In genomic region chr12:66003951-66004350, GRCh38 we compare ENCODE assay signal across 1 cellular context.
TF ChIP-seq lines count a peak whose summit lies in the region.

No MANE protein-coding gene starts in this region.

TF ChIP-seq in GM12878, 131 proteins besides CTCF, POLR2A, EP300 and RAD21 (continued from another document):
- no peak for TF ChIP-seq CUX1 (IDR thresholded peaks at IDR 0.05; ENCODE audit: insufficient replicate concordance, low read depth, low read length)
- TF ChIP-seq IRF4 (IDR thresholded peaks at IDR 0.05; ENCODE audit: low read depth, low read length): no peak
- peak; percentile 44; the same call in 1 of the 2 replicates for TF ChIP-seq MTA2 (IDR thresholded peaks at IDR 0.05; ENCODE audit: low read depth)
- no peak for TF ChIP-seq SMAD5 (IDR thresholded peaks at IDR 0.05; ENCODE audit: low read depth)
- no peak for TF ChIP-seq YBX1 (IDR thresholded peaks at IDR 0.05)
- TF ChIP-seq KDM1A (IDR thresholded peaks at IDR 0.05; ENCODE audit: borderline replicate concordance): no peak
- TF ChIP-seq ZSCAN29 (IDR thresholded peaks at IDR 0.05): no peak
- no peak for TF ChIP-seq STAT1 (conservative IDR thresholded peaks at IDR 0.05)
- TF ChIP-seq PAX8 (IDR thresholded peaks at IDR 0.05): no peak
- TF ChIP-seq CHD1 (IDR thresholded peaks at IDR 0.05; ENCODE audit: low read depth, low read length): no peak
- peak; percentile 31 to 38; a peak in 2 of 4 replicates for TF ChIP-seq IKZF2 (IDR thresholded peaks at IDR 0.05)
- TF ChIP-seq IKZF1 (conservative IDR thresholded peaks at IDR 0.05): no peak
- TF ChIP-seq ZNF384 (IDR thresholded peaks at IDR 0.05; ENCODE audit: borderline replicate concordance, low read depth, low read length): no peak
- TF ChIP-seq SRF (IDR thresholded peaks at IDR 0.05; ENCODE audit: low read depth in 2 of 2, low read length in 2 of 2): no peak
